ENCODE assay signal across 8 cellular contexts in genomic region chr18:37578886-37579513, GRCh38. TPM values are rescaled to one million over a fixed set of nuclear protein-coding genes. Genes with fewer than 3 reads are reported as not detected.
DNase-seq lines count a peak whose midpoint lies in the region; ATAC-seq and TF ChIP-seq lines count a peak whose summit lies in the region.

No MANE protein-coding gene starts in this region.

- peak; percentile 35 for TF ChIP-seq CTCF in fibroblast of the aortic adventitia (IDR thresholded peaks at IDR 0.05; ENCODE audit: insufficient read depth, low read length)
- peak; percentile 78 for TF ChIP-seq CTCF in type B pancreatic cell (conservative IDR thresholded peaks at IDR 0.05)

- peak; percentile 14 for DNase-seq in DMS79 treated with DMSO at 0.1 percent for 48 hours (lab: John Stamatoyannopoulos, UW)
- DNase-seq in DMS79 (lab: John Stamatoyannopoulos, UW), result no peak
- DNase-seq in NCI-H748 treated with DMSO at 0.1 percent for 48 hours (lab: John Stamatoyannopoulos, UW), result peak; percentile 54
- DNase-seq in fibroblast of the aortic adventitia (ENCODE audit: low read depth), result peak; percentile 7
- no peak for DNase-seq in type B pancreatic cell (ENCODE audit: extremely low spot score, unreplicated experiment)
- DNase-seq in middle frontal gyrus (ENCODE audit: extremely low spot score, low spot score), result no peak
- no peak for DNase-seq in activated naive CD4-positive, alpha-beta T cell (lab: John Stamatoyannopoulos, UW)

- no peak overlapping the region for H3K4me3 ChIP-seq in fibroblast of the aortic adventitia (ENCODE audit: low read depth, low read length)

- no peak overlapping the region for H3K27ac Mint-ChIP-seq in type B pancreatic cell

- peak; percentile 47 for ATAC-seq in HG02623 (IDR thresholded peaks at IDR 0.05; ENCODE audit: unreplicated experiment)

- H3K9me3 Mint-ChIP-seq in type B pancreatic cell, result no peaks in the 10 kb centered on the region

- no peak overlapping the region for H3K4me3 Mint-ChIP-seq in type B pancreatic cell

- H3K4me1 Mint-ChIP-seq in type B pancreatic cell (ENCODE audit: unreplicated experiment), result peaks cover 16% of the 10 kb centered on the region

- H3K27me3 Mint-ChIP-seq in type B pancreatic cell, result peaks cover 57% of the 10 kb centered on the region

- no peaks in the 10 kb centered on the region for H3K36me3 Mint-ChIP-seq in type B pancreatic cell

RNA-seq across cellular contexts. Expression of gene CELF4, which starts 13.4 kb away (rescaled TPM):
- total RNA-seq in fibroblast of the aortic adventitia (ENCODE audit: low replicate concordance) (not detected in 2 replicates), type B pancreatic cell (ENCODE audit: low replicate concordance) (8.4 and 9.2 TPM in 2 replicates)

Comparison
In these comparisons a context has a peak if more than half of its experiments do, and no peak if none do; other contexts are left out.
1. DNase-seq: peak in DMS79 treated with DMSO at 0.1 percent for 48 hours (single experiment), NCI-H748 treated with DMSO at 0.1 percent for 48 hours (single experiment) and fibroblast of the aortic adventitia (single experiment); none in DMS79 (single experiment), type B pancreatic cell (single experiment), middle frontal gyrus (single experiment) and activated naive CD4-positive, alpha-beta T cell (0 of 4).